ENCODE assay signal across 18 cellular contexts in genomic region chr3:11543141-11543947, GRCh38.
"Had no signal": no experiment of that assay in that cellular context is flagged by ENCODE, and none has a peak within 500 bp of the region (broad histone marks: within the 10 kb centered on the region; RNA-seq: fewer than 3 reads in every experiment).

No MANE protein-coding gene starts in this region.

- H3K9me3 Mint-ChIP-seq: activated naive CD8-positive, alpha-beta T cell treated with anti-CD3 and anti-CD28 coated beads, Interleukin-2, amount 10 ng/mL, durations not matched to agents 7 days and 5 days had no signal

- DNase-seq: activated gamma-delta T cell treated with Interleukin-2 at 50 U/mL for 16 hours; activated naive CD8-positive, alpha-beta T cell treated with anti-CD3 and anti-CD28 coated beads, Interleukin-2, amount 10 ng/mL, durations not matched to agents 7 days and 5 days; activated T-cell treated with anti-CD3 and anti-CD28 coated beads, Interleukin-2, amount 50 U/mL, for 72 hours; anterior cingulate cortex; colonic mucosa; effector CD4-positive, alpha-beta T cell; foreskin keratinocyte; left cardiac atrium; mucosa of descending colon; naive thymus-derived CD8-positive, alpha-beta T cell; stimulated activated CD4-positive, alpha-beta T cell treated with anti-CD3 and anti-CD28 coated beads, Interleukin-1b, Interleukin-23, amount 100 ng/mL, for 48 hours; stimulated activated naive B cell treated with anti-CD40 and anti-IgM and Interleukin-4, amounts not matched to agents 10 μg/mL and 1 μg/mL and 100 μg/mL, for 72 hours; substantia nigra; trophoblast cell had no signal

- H3K9me3 ChIP-seq: colonic mucosa, mucosa of descending colon had no signal

- H3K4me1 Mint-ChIP-seq: activated naive CD8-positive, alpha-beta T cell treated with anti-CD3 and anti-CD28 coated beads, Interleukin-2, amount 10 ng/mL, durations not matched to agents 7 days and 5 days; stimulated activated naive B cell treated with anti-CD40 and anti-IgM and Interleukin-4, amounts not matched to agents 10 μg/mL and 1 μg/mL and 100 μg/mL, for 72 hours had no signal

- H3K4me1 ChIP-seq: colonic mucosa had no signal

- ATAC-seq: activated CD4-positive, CD25-positive, alpha-beta regulatory T cell treated with anti-CD3 and anti-CD28 coated beads, Interleukin-2, amount 50 U/mL, for 24 hours; foreskin keratinocyte; naive thymus-derived CD8-positive, alpha-beta T cell; stimulated activated naive B cell treated with anti-CD40 and anti-IgM and Interleukin-4, amounts not matched to agents 10 μg/mL and 1 μg/mL and 100 μg/mL, for 72 hours had no signal

- H3K4me3 ChIP-seq: colonic mucosa, lung, mucosa of descending colon had no signal

- FAIRE-seq: endothelial cell of umbilical vein had no signal

- H3K27me3 ChIP-seq: colonic mucosa, foreskin keratinocyte had no signal

- H3K4me3 Mint-ChIP-seq: activated naive CD8-positive, alpha-beta T cell treated with anti-CD3 and anti-CD28 coated beads, Interleukin-2, amount 10 ng/mL, durations not matched to agents 7 days and 5 days; activated T-cell treated with anti-CD3 and anti-CD28 coated beads, Interleukin-2, amount 50 U/mL, for 72 hours; naive thymus-derived CD8-positive, alpha-beta T cell; stimulated activated naive B cell treated with anti-CD40 and anti-IgM and Interleukin-4, amounts not matched to agents 10 μg/mL and 1 μg/mL and 100 μg/mL, for 72 hours had no signal

- H2AFZ ChIP-seq: parathyroid adenoma had no signal

- H3K27ac Mint-ChIP-seq: activated naive CD8-positive, alpha-beta T cell treated with anti-CD3 and anti-CD28 coated beads, Interleukin-2, amount 10 ng/mL, durations not matched to agents 7 days and 5 days; activated T-cell treated with anti-CD3 and anti-CD28 coated beads, Interleukin-2, amount 50 U/mL, for 72 hours had no signal

- H3K27me3 Mint-ChIP-seq: activated naive CD8-positive, alpha-beta T cell treated with anti-CD3 and anti-CD28 coated beads, Interleukin-2, amount 10 ng/mL, durations not matched to agents 7 days and 5 days; naive thymus-derived CD8-positive, alpha-beta T cell; stimulated activated naive B cell treated with anti-CD40 and anti-IgM and Interleukin-4, amounts not matched to agents 10 μg/mL and 1 μg/mL and 100 μg/mL, for 72 hours had no signal

- H3K9ac ChIP-seq: parathyroid adenoma had no signal

- H3K36me3 ChIP-seq: colonic mucosa had no signal

- H3K27ac ChIP-seq: colonic mucosa, foreskin keratinocyte, parathyroid adenoma had no signal
